1 cellular context compared by ENCODE assay signal in the genomic region with DNA sequence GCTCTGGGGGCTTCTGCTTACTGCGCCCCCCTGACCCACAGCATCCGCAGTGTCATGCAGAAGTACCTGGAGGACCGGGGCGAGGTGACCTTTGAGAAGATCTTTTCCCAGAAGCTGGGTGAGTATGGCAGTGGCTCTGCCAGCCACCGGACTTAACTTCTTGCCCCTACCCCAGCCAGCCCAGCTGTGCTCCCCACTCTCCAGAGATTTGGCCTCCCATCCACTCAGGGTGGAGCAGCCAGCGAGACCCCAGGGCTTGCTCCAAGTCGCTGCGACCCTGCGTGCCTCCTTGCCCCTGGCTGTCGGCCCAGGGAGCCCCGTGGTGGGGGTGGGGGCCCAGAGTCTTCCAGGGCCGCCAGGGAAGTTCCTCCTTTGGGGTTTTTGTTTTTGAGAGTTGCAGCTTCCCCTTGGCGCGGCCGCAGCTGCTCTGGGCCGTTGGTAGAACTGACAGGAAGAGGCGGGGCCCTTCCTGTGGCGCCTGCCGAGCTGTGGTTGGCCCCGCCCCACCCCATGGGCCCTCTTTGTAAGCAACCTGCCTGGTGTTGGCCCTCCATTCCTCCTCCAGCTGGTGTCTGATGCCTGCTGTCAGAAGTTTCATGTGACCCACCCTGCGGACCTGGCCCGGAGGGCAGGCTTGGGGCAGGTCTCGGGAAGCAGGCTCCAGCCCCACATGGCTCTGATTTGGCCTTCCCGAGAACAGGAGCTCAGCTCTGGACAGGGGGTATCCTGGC.
TF ChIP-seq lines count a peak whose summit lies in the region.

No MANE protein-coding gene starts in this region.

TF ChIP-seq in K562, 482 proteins besides CTCF, POLR2A, EP300 and RAD21 (continued from another document and continues in another):
- TF ChIP-seq HBP1 (CRISPR knock-in tag; IDR thresholded peaks at IDR 0.05) (no peak), IRF9 (tag; IDR thresholded peaks at IDR 0.05) (0 out of 2 replicates have a peak, but pooled peaks have one; percentile 10), GTF2F1 (IDR thresholded peaks at IDR 0.05; ENCODE audit: low read depth, low read length) (no peak), PHF21A (IDR thresholded peaks at IDR 0.05; ENCODE audit: borderline replicate concordance, low read depth) (no peak), ZNF764 (CRISPR knock-in tag; IDR thresholded peaks at IDR 0.05; ENCODE audit: low read depth) (0 out of 2 replicates have a peak, but pooled peaks have one; percentile 21), MTA1 (IDR thresholded peaks at IDR 0.05; ENCODE audit: borderline replicate concordance) (no peak), TAF1 (IDR thresholded peaks at IDR 0.05; ENCODE audit: control insufficient read depth, extremely low read depth, insufficient read depth, low read length, severe bottlenecking) (peak; percentile 68), NRF1 (conservative IDR thresholded peaks at IDR 0.05 in 1 of 2, IDR thresholded peaks at IDR 0.05 in 1 of 2) (peak; percentile 77 to 80), ZNF584 (CRISPR knock-in tag; IDR thresholded peaks at IDR 0.05; ENCODE audit: low read depth) (peak; percentile 74; the same call in 1 of the 2 replicates), SIX5 (IDR thresholded peaks at IDR 0.05; ENCODE audit: borderline replicate concordance in 1 of 2, insufficient read depth in 1 of 2, low read depth in 1 of 2, low read length in 2 of 2) (no peak), NEUROD1 (IDR thresholded peaks at IDR 0.05; ENCODE audit: borderline replicate concordance, low read depth, low read length, partially characterized antibody) (no peak), ZBED1 (IDR thresholded peaks at IDR 0.05) (peak; percentile 57; the same call in 1 of the 2 replicates), XRCC4 (IDR thresholded peaks at IDR 0.05; ENCODE audit: extremely low read depth, insufficient read depth, insufficient read length) (no peak), ZNF124 (CRISPR knock-in tag; IDR thresholded peaks at IDR 0.05) (no peak), HNRNPK (IDR thresholded peaks at IDR 0.05; ENCODE audit: low read depth, low read length, poor library complexity, severe bottlenecking) (no peak), ZFP91 (CRISPR knock-in tag; IDR thresholded peaks at IDR 0.05) (no peak), ZNF140 (CRISPR knock-in tag; IDR thresholded peaks at IDR 0.05) (no peak), KDM1A (IDR thresholded peaks at IDR 0.05) (no peak), SIN3A (IDR thresholded peaks at IDR 0.05; ENCODE audit: borderline replicate concordance in 2 of 2, control insufficient read depth in 1 of 2, low read depth in 2 of 2, low read length in 2 of 2) (peak; percentile 63 to 89; a peak in 3 of 4 replicates), HDGF (IDR thresholded peaks at IDR 0.05) (0 out of 2 replicates have a peak, but pooled peaks have one; percentile 39), ZHX1 (conservative IDR thresholded peaks at IDR 0.05; ENCODE audit: low read length) (no peak), CTCFL (IDR thresholded peaks at IDR 0.05; ENCODE audit: borderline replicate concordance, insufficient read depth, low read depth, low read length, poor library complexity, severe bottlenecking) (no peak), PRDM10 (IDR thresholded peaks at IDR 0.05; ENCODE audit: partially characterized antibody) (peak; percentile 72), KDM2B (CRISPR knock-in tag; IDR thresholded peaks at IDR 0.05) (no peak), ZNF316 (IDR thresholded peaks at IDR 0.05) (no peak), MAZ (CRISPR knock-in tag; conservative IDR thresholded peaks at IDR 0.05 in 1 of 2, IDR thresholded peaks at IDR 0.05 in 1 of 2) (peak; percentile 92 to 98), BRD9 (IDR thresholded peaks at IDR 0.05; ENCODE audit: low read depth, partially characterized antibody) (peak; percentile 70), TARDBP (IDR thresholded peaks at IDR 0.05) (peak; percentile 55; the same call in 1 of the 2 replicates), JUNB (CRISPR knock-in tag; conservative IDR thresholded peaks at IDR 0.05) (no peak), E2F1 (CRISPR knock-in tag; IDR thresholded peaks at IDR 0.05) (0 out of 2 replicates have a peak, but pooled peaks have one; percentile 11), ZNF354B (CRISPR knock-in tag; IDR thresholded peaks at IDR 0.05) (no peak), ZBTB26 (CRISPR knock-in tag; IDR thresholded peaks at IDR 0.05) (peak; percentile 86)
